ENCODE assay signal across 8 cellular contexts in the genomic region with DNA sequence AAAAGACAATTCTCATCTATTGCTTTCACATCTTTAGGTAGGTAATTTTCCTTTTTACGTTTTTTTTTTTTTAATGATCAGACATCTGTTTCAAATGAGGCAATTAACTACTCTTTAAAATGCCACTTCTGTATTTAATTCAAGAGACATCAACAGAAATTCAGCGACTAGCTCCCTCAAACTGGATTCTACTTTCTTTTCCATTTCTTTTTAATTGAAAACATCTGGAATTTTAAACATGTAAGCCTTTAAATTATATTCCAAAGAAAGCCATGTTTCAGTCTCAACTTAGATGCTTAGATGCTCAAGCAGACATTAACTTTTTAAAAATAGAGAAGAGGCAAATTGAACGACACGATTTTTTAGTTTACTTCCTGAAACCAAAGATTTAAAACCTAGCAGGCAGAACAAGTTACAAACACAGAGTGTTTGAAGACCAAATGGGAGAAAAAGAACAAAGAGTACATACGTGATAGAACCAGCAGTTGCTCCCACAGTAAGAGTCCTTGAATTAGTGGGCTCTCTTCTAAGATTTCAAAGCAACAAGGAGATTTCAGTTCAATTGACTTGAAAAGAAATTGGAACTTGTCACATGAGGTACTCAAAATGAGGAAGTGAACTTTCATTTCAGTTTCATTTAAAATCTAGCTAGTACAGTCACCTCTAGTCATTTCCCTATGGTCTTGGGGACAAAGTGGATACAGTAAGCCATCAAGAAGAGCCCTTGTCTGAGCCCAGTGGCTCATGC. TPM values are rescaled to one million over a fixed set of nuclear protein-coding genes. Genes with fewer than 3 reads are reported as not detected.
DNase-seq lines count a peak whose midpoint lies in the region; ATAC-seq and TF ChIP-seq lines count a peak whose summit lies in the region.

TSS of gene CTSS (minus strand) at position 550 of the 748 bp plus-strand sequence. CDS start 1,015 bp downstream, outside the sequence.

- no peak for TF ChIP-seq CTCF in dorsolateral prefrontal cortex (IDR thresholded peaks at IDR 0.05 in 54 of 56, conservative IDR thresholded peaks at IDR 0.05 in 2 of 56; ENCODE audit: low read depth in 1 of 56, partially characterized antibody in 56 of 56)

- H3K4me1 Mint-ChIP-seq in naive thymus-derived CD8-positive, alpha-beta T cell = peaks cover 16 to 59% (median 40%) of the 10 kb centered on the region in 4 donors

- H3K27me3 Mint-ChIP-seq in naive thymus-derived CD8-positive, alpha-beta T cell = no peaks in the 10 kb centered on the region

- peak within 1 kb of the TSS in 49 of 59 donors; percentile 1 to 53 (median 31) for H3K4me3 ChIP-seq in dorsolateral prefrontal cortex

- peak within 1 kb of the TSS; percentile 90 to 98 (median 94) for H3K27ac Mint-ChIP-seq in naive thymus-derived CD8-positive, alpha-beta T cell

- DNase-seq in A172 (ENCODE audit: low spot score) (peak; percentile 25), RKO (ENCODE audit: low spot score) (peak; percentile 30), dorsolateral prefrontal cortex (no peak), 8988T (no peak), NCI-H1092 (lab: John Stamatoyannopoulos, UW) (no peak)
- peak in 3 of 10 donors; percentile 46 to 53 (median 49) for DNase-seq in naive thymus-derived CD8-positive, alpha-beta T cell

- H3K4me3 Mint-ChIP-seq in naive thymus-derived CD8-positive, alpha-beta T cell = peak within 1 kb of the TSS; percentile 85 to 99 (median 94)

- peaks cover 0 to 19% (median 19%) of the 10 kb centered on the region in 3 donors for H3K36me3 Mint-ChIP-seq in naive thymus-derived CD8-positive, alpha-beta T cell

- H3K27ac ChIP-seq in dorsolateral prefrontal cortex = peak within 1 kb of the TSS in 26 of 59 donors; percentile 2 to 65 (median 33)

- ATAC-seq in GM18858 (IDR thresholded peaks at IDR 0.05; ENCODE audit: unreplicated experiment) (peak; percentile 81), HG03025 (IDR thresholded peaks at IDR 0.05; ENCODE audit: low FRiP score, unreplicated experiment) (peak; percentile 69)
- peak; percentile 73 to 77 for ATAC-seq in naive thymus-derived CD8-positive, alpha-beta T cell

- H3K9me3 Mint-ChIP-seq in naive thymus-derived CD8-positive, alpha-beta T cell = peaks cover 0 to 3% (median 0%) of the 10 kb centered on the region in 9 donors

- H3K27me3 ChIP-seq in dorsolateral prefrontal cortex = no peaks in the 10 kb centered on the region

- POLR2A ChIA-PET in naive thymus-derived CD8-positive, alpha-beta T cell (lab: Charles Lee) = interaction anchor here (0.5 to 1.8 kb wide), 7 partner anchors 9 to 650 kb away, joined by 3 to 6 read pairs (median 4); partner anchors contain the start of gene GOLPH3L

- intact Hi-C loops in dorsolateral prefrontal cortex (cut with DNase I) = no loop called here

RNA-seq across cellular contexts. Expression of gene CTSS, which starts in this region (rescaled TPM):
- 5.7 and 18.5 TPM in 2 replicates for total RNA-seq in A172 (2014; rRNA removed; shearing (Covaris generic))
- total RNA-seq in dorsolateral prefrontal cortex = 10 to 100 TPM in 97 of 120 experiments, 1 to 10 TPM in 23; 5.5 to 53.6 (median 14.7) TPM
- 10 to 100 TPM; 69.3 to 72.5 TPM for total RNA-seq in naive thymus-derived CD8-positive, alpha-beta T cell
- 100 to 1,000 TPM; 111 to 137 (median 113) TPM for polyA plus RNA-seq in naive thymus-derived CD8-positive, alpha-beta T cell

Comparison
In these comparisons a context has a peak if more than half of its experiments do, and no peak if none do; other contexts are left out.
1. DNase-seq: peak in A172 (single experiment) and RKO (single experiment); none in dorsolateral prefrontal cortex (0 of 10), 8988T (single experiment) and NCI-H1092 (single experiment).
2. Peak in every context shown above with its lines, with median percentiles within 50 percentile points of each other: ATAC-seq.